Comparison of ENCODE assay signal across 1 cellular context in genomic region chr18:22933206-22933957, GRCh38.
A peak's percentile ranks its signal among the peaks of the same experiment; 100 is the strongest.
TF ChIP-seq lines count a peak whose summit lies in the region.

Gene RBBP8 (plus strand): TSS chr18:22933328. CDS start chr18:22936852, 3,524 bp downstream.

TF ChIP-seq in K562, 482 proteins besides CTCF, POLR2A, EP300 and RAD21 (continued from another document and continues in another):
- TF ChIP-seq ZNF277 (CRISPR knock-in tag; IDR thresholded peaks at IDR 0.05; ENCODE audit: borderline replicate concordance) (no peak), FOSL1 (tag; conservative IDR thresholded peaks at IDR 0.05) (no peak), HCFC1 (IDR thresholded peaks at IDR 0.05; ENCODE audit: low read depth, low read length) (peak; percentile 7; the same call in 1 of the 2 replicates), ZNF354B (CRISPR knock-in tag; IDR thresholded peaks at IDR 0.05) (no peak), CAMTA2 (CRISPR knock-in tag; conservative IDR thresholded peaks at IDR 0.05) (no peak), HNRNPH1 (optimal IDR thresholded peaks at IDR 0.05; ENCODE audit: low read depth, low read length) (no peak), KLF1 (tag; IDR thresholded peaks at IDR 0.05) (peak; percentile 44; the same call in 1 of the 2 replicates), ZNF316 (IDR thresholded peaks at IDR 0.05) (no peak), ZNF197 (CRISPR knock-in tag; IDR thresholded peaks at IDR 0.05; ENCODE audit: low read depth) (no peak), EZH2 (IDR thresholded peaks at IDR 0.05; ENCODE audit: borderline replicate concordance, low read depth, low read length) (no peak), ZNF76 (CRISPR knock-in tag; IDR thresholded peaks at IDR 0.05; ENCODE audit: borderline replicate concordance) (no peak), U2AF2 (optimal IDR thresholded peaks at IDR 0.05; ENCODE audit: low read depth, low read length) (no peak), CREBBP (IDR thresholded peaks at IDR 0.05; ENCODE audit: low read depth, low read length) (no peak), ZNF239 (CRISPR knock-in tag; IDR thresholded peaks at IDR 0.05) (no peak), ZNF384 (IDR thresholded peaks at IDR 0.05; ENCODE audit: low read depth, low read length) (no peak), ARNT (IDR thresholded peaks at IDR 0.05) (no peak), ZBED1 (IDR thresholded peaks at IDR 0.05) (no peak), ZNF318 (IDR thresholded peaks at IDR 0.05; ENCODE audit: borderline replicate concordance in 1 of 2, low read depth in 1 of 2) (no peak), IRF9 (tag; IDR thresholded peaks at IDR 0.05) (no peak), CUX1 (CRISPR knock-in tag; IDR thresholded peaks at IDR 0.05) (no peak), ZNF449 (CRISPR knock-in tag; IDR thresholded peaks at IDR 0.05) (no peak; the same call in 1 of the 2 replicates), DDX20 (tag; IDR thresholded peaks at IDR 0.05; ENCODE audit: low read depth) (no peak), RREB1 (CRISPR knock-in tag; IDR thresholded peaks at IDR 0.05) (no peak), BCL6 (CRISPR knock-in tag; IDR thresholded peaks at IDR 0.05) (no peak), GTF2F1 (IDR thresholded peaks at IDR 0.05; ENCODE audit: low read depth, low read length) (0 out of 2 replicates have a peak, but pooled peaks have one; percentile 17), RNF2 (IDR thresholded peaks at IDR 0.05) (no peak; the same call in 1 of the 2 replicates), HLTF (IDR thresholded peaks at IDR 0.05) (no peak), ZBTB8A (IDR thresholded peaks at IDR 0.05; ENCODE audit: partially characterized antibody) (no peak), SP2 (IDR thresholded peaks at IDR 0.05; ENCODE audit: extremely low read depth, low read depth, low read length, poor library complexity, severe bottlenecking) (no peak), ZNF24 (IDR thresholded peaks at IDR 0.05) (no peak), FOXA1 (IDR thresholded peaks at IDR 0.05; ENCODE audit: borderline replicate concordance) (no peak), ZNF512 (tag; IDR thresholded peaks at IDR 0.05) (no peak)
